17 cellular contexts compared by ENCODE assay signal in the genomic region with DNA sequence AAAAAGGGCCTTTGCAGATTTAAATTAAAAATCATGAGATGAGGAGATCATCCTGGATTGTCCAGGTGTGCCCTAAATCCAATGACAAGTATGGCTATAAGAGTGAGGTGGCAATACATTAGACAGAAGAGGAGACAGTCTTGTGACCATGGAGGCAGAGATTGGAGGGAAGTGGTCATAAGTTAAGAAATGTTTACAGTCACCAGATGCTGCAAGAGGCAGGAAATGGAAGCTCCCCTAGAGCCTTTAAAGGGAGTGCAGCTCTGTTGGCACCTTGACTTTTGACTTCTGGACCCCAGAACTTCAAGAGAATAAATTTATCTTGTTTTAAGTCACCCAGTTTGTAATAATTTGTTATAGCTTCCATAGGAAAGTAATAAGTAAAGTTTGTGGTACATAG.
"Had no signal": no experiment of that assay in that cellular context is flagged by ENCODE, and none has a peak within 500 bp of the region (broad histone marks: within the 10 kb centered on the region; RNA-seq: fewer than 3 reads in every experiment).

No MANE protein-coding gene starts in this region.

- DNase-seq: activated CD4-positive, alpha-beta T cell treated with anti-CD3 and anti-CD28 coated beads, Interleukin-2, amount 10 ng/mL, durations not matched to agents 7 days and 5 days; activated CD8-positive, alpha-beta T cell treated with anti-CD3 and anti-CD28 coated beads, Interleukin-2, amount 10 ng/mL, durations not matched to agents 7 days and 5 days; activated naive CD4-positive, alpha-beta T cell treated with anti-CD3 and anti-CD28 coated beads for 36 hours; activated T-cell treated with anti-CD3 and anti-CD28 coated beads, Interleukin-2, amount 50 U/mL, for 24 hours; cortex of kidney; erythroblast; hypothalamus; islet precursor cell; natural killer cell; pancreas; sigmoid colon; stimulated activated CD4-positive, alpha-beta T cell treated with anti-CD3 and anti-CD28 coated beads, Interleukin-4, amount 100 ng/mL, for 4 hours; T1000 had no signal

- H3K4me3 ChIP-seq: ascending aorta, lung, pancreas, sigmoid colon had no signal

- H3K27me3 ChIP-seq: ascending aorta, neutrophil, pancreas, sigmoid colon had no signal

- H3K27ac ChIP-seq: ascending aorta, neutrophil, pancreas, sigmoid colon had no signal

- H3K9me3 ChIP-seq: ascending aorta, neutrophil, pancreas, sigmoid colon had no signal

- ATAC-seq: activated CD8-positive, alpha-beta T cell treated with anti-CD3 and anti-CD28 coated beads, Interleukin-2, amount 10 ng/mL, durations not matched to agents 7 days and 5 days; natural killer cell; pancreas; stimulated activated memory B cell treated with anti-CD40 and anti-IgM and Interleukin-4, amounts not matched to agents 10 μg/mL and 1 μg/mL and 100 μg/mL, for 72 hours had no signal

- H3K4me1 ChIP-seq: ascending aorta, pancreas, sigmoid colon had no signal

- H3K36me3 ChIP-seq: ascending aorta, neutrophil, pancreas, sigmoid colon had no signal
